ENCODE assay signal across 8 cellular contexts in genomic region chr4:123599061-123599919, GRCh38.
DNase-seq lines count a peak whose midpoint lies in the region; ATAC-seq and TF ChIP-seq lines count a peak whose summit lies in the region.

No MANE protein-coding gene starts in this region.

- H3K27me3 ChIP-seq in RWPE2 (ENCODE audit: insufficient read depth, poor library complexity, severe bottlenecking): no peaks in the 10 kb centered on the region
- H3K27me3 ChIP-seq in hepatocyte: no peaks in the 10 kb centered on the region
- no peaks in the 10 kb centered on the region for H3K27me3 ChIP-seq in ascending aorta

- CTCF ChIA-PET in HEK293 (lab: Yijun Ruan, JAX): interaction anchor here (0.9 kb wide), 1 partner anchor 35 kb away, joined by 3 read pairs; no protein-coding TSS in a partner anchor

- H3K4me2 ChIP-seq in hepatocyte: peak overlapping the region; percentile 37

- no peak overlapping the region; the same call in 1 of the 2 replicates for H3K27ac ChIP-seq in HEK293 (ENCODE audit: extremely low read depth, low read depth, low read length)
- H3K27ac ChIP-seq in RWPE2 (ENCODE audit: poor library complexity, severe bottlenecking): no peak overlapping the region
- H3K27ac ChIP-seq in hepatocyte: peak overlapping the region; percentile 46
- H3K27ac ChIP-seq in ascending aorta: peak overlapping the region in 1 of 2 donors; percentile 42

- TF ChIP-seq CTCF in HEK293 (tag by site-specific recombination; IDR thresholded peaks at IDR 0.05): no peak
- no peak for TF ChIP-seq CTCF in RWPE2 (IDR thresholded peaks at IDR 0.05; ENCODE audit: poor library complexity, severe bottlenecking)
- no peak for TF ChIP-seq CTCF in hepatocyte (IDR thresholded peaks at IDR 0.05; ENCODE audit: poor library complexity)
- no peak for TF ChIP-seq CTCF in ascending aorta (IDR thresholded peaks at IDR 0.05)

- H2AFZ ChIP-seq in hepatocyte: no peak overlapping the region

- intact Hi-C loops in ascending aorta (cut with DNase I): no loop called here

- H4K20me1 ChIP-seq in hepatocyte (ENCODE audit: insufficient read depth, poor library complexity, severe bottlenecking): no peaks in the 10 kb centered on the region

- POLR2A ChIA-PET in HEK293 (lab: Yijun Ruan, JAX): no interaction called here

- H3K9me3 ChIP-seq in HEK293 (ENCODE audit: control insufficient read depth, insufficient read depth, low read depth, low read length) (no peaks in the 10 kb centered on the region), RWPE2 (ENCODE audit: severe bottlenecking) (no peaks in the 10 kb centered on the region), hepatocyte (ENCODE audit: low read depth) (no peaks in the 10 kb centered on the region), ascending aorta (no peaks in the 10 kb centered on the region)

- H3K4me3 ChIP-seq in HEK293 (ENCODE audit: low read depth, low read length): no peak overlapping the region
- H3K4me3 ChIP-seq in RWPE2 (ENCODE audit: severe bottlenecking): no peak overlapping the region
- no peak overlapping the region for H3K4me3 ChIP-seq in hepatocyte
- no peak overlapping the region for H3K4me3 ChIP-seq in ascending aorta

- H3K4me1 ChIP-seq in HEK293 (ENCODE audit: control insufficient read depth, insufficient read depth, low read length) (peaks cover 5% of the 10 kb centered on the region; the same call in 1 of the 2 replicates), RWPE2 (ENCODE audit: insufficient read depth, poor library complexity, severe bottlenecking) (peaks cover 29% of the 10 kb centered on the region), hepatocyte (ENCODE audit: insufficient read depth) (peaks cover 17% of the 10 kb centered on the region), ascending aorta (no peaks in the 10 kb centered on the region)

- peak; percentile 31 for DNase-seq in GM03348 (ENCODE audit: low spot score)
- no peak for DNase-seq in RWPE2 (ENCODE audit: low spot score)
- peak; percentile 42 for DNase-seq in hepatocyte (ENCODE audit: low spot score)
- DNase-seq in NCI-H524 treated with DMSO at 0.1 percent for 48 hours (lab: John Stamatoyannopoulos, UW): no peak
- no peak for DNase-seq in ascending aorta (ENCODE audit: low spot score in 2 of 2)
- DNase-seq in activated gamma-delta T cell treated with Interleukin-2 at 50 U/mL for 16 hours: no peak

- ATAC-seq in RWPE2 (ENCODE audit: low read depth) (peak; percentile 35; the same call in 1 of the 3 replicates), HG02571 (IDR thresholded peaks at IDR 0.05; ENCODE audit: unreplicated experiment) (no peak)

- 42% methylated on average over 3 of the region's 3 CpGs for whole genome bisulfite sequencing in hepatocyte (ENCODE audit: low lambda C conversion rate, missing lambda C conversion rate)

- H3K36me3 ChIP-seq in HEK293 (ENCODE audit: control insufficient read depth in 2 of 2, insufficient read depth in 1 of 2, low read length in 2 of 2) (no peaks in the 10 kb centered on the region), RWPE2 (ENCODE audit: low read depth) (no peaks in the 10 kb centered on the region), hepatocyte (replicated peaks; ENCODE audit: insufficient read depth, low read depth) (no peaks in the 10 kb centered on the region), ascending aorta (no peaks in the 10 kb centered on the region)

- H3K9me2 ChIP-seq in hepatocyte (replicated peaks; ENCODE audit: insufficient read depth): no peaks in the 10 kb centered on the region

- H3K79me2 ChIP-seq in hepatocyte: no peaks in the 10 kb centered on the region

TF ChIP-seq in HEK293, 187 proteins besides CTCF, POLR2A, EP300 and RAD21:
- no peak for TF ChIP-seq ZFP37 (tag by site-specific recombination; IDR thresholded peaks at IDR 0.05)
- peak; percentile 51 for TF ChIP-seq ZNF664 (tag by site-specific recombination; IDR thresholded peaks at IDR 0.05)
- TF ChIP-seq ZNF37A (tag by site-specific recombination; IDR thresholded peaks at IDR 0.05): no peak

Comparison
In these comparisons a context has a peak if more than half of its experiments do, and no peak if none do; other contexts are left out.
1. DNase-seq: peak in GM03348 (single experiment) and hepatocyte (single experiment); none in RWPE2 (single experiment), NCI-H524 treated with DMSO at 0.1 percent for 48 hours (single experiment), ascending aorta (0 of 2) and activated gamma-delta T cell treated with Interleukin-2 at 50 U/mL for 16 hours (single experiment).